21 cellular contexts compared by ENCODE assay signal in the genomic region with DNA sequence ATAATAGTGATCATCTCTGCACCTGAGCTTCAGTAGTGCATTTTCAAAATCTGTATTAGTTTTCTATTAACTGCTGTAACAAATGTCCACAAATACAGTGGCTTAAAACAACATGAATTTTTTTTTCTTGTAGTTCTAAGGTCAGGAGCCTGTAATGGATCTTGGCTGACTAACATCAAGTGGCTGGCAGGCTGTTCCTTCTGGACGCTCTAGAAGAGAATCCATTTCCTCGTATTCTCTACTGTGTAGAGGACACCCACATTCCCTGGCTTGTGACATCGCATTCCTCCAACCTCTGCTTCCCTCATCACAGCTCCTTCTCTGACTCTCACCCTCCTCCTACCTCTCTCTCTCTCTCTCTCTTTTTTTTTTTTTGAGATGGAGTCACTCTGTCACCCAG.
"Had no signal": no experiment of that assay in that cellular context is flagged by ENCODE, and none has a peak within 500 bp of the region (broad histone marks: within the 10 kb centered on the region; RNA-seq: fewer than 3 reads in every experiment).

No MANE protein-coding gene starts in this region.

- ATAC-seq: activated T-cell treated with anti-CD3 and anti-CD28 coated beads, Interleukin-2, amount 50 U/mL, for 4 hours; heart right ventricle; left lung; naive thymus-derived CD8-positive, alpha-beta T cell had no signal

- H3K36me3 ChIP-seq: cardiac muscle cell, heart right ventricle, left lung, neural progenitor cell, spleen, upper lobe of left lung had no signal

- H3K27me3 Mint-ChIP-seq: naive thymus-derived CD8-positive, alpha-beta T cell had no signal

- H3K4me3 Mint-ChIP-seq: activated naive CD4-positive, alpha-beta T cell treated with anti-CD3 and anti-CD28 coated beads for 36 hours; activated naive CD8-positive, alpha-beta T cell treated with anti-CD3 and anti-CD28 coated beads, Interleukin-2, amount 10 ng/mL, durations not matched to agents 7 days and 5 days; activated T-cell treated with anti-CD3 and anti-CD28 coated beads, Interleukin-2, amount 50 U/mL, for 4 hours; mesothelial cell of epicardium; naive thymus-derived CD8-positive, alpha-beta T cell; neural progenitor cell had no signal

- H3K36me3 Mint-ChIP-seq: activated naive CD8-positive, alpha-beta T cell treated with anti-CD3 and anti-CD28 coated beads, Interleukin-2, amount 10 ng/mL, durations not matched to agents 7 days and 5 days; mesothelial cell of epicardium; naive thymus-derived CD8-positive, alpha-beta T cell; neural progenitor cell had no signal

- H3K9me3 Mint-ChIP-seq: activated naive CD4-positive, alpha-beta T cell treated with anti-CD3 and anti-CD28 coated beads for 36 hours; activated naive CD8-positive, alpha-beta T cell treated with anti-CD3 and anti-CD28 coated beads, Interleukin-2, amount 10 ng/mL, durations not matched to agents 7 days and 5 days; activated T-cell treated with anti-CD3 and anti-CD28 coated beads, Interleukin-2, amount 50 U/mL, for 4 hours; mesothelial cell of epicardium; neural progenitor cell had no signal

- H3K4me3 ChIP-seq: cardiac muscle cell, heart right ventricle, left lung, lung, neural progenitor cell, spleen, upper lobe of left lung had no signal

- H3K27ac ChIP-seq: cardiac muscle cell, heart right ventricle, left lung, neural progenitor cell, spleen, upper lobe of left lung had no signal

- DNase-seq: activated CD4-positive, alpha-beta T cell treated with anti-CD3 and anti-CD28 coated beads, Interleukin-2, amount 50 U/mL, for 48 hours; activated CD8-positive, alpha-beta memory T cell treated with anti-CD3 and anti-CD28 coated beads, Interleukin-2, amount 50 U/mL, for 48 hours; activated naive CD4-positive, alpha-beta T cell treated with anti-CD3 and anti-CD28 coated beads for 36 hours; activated naive CD8-positive, alpha-beta T cell treated with anti-CD3 and anti-CD28 coated beads, Interleukin-2, amount 10 ng/mL, durations not matched to agents 7 days and 5 days; activated T-cell treated with anti-CD3 and anti-CD28 coated beads, Interleukin-2, amount 50 U/mL, for 4 hours; amniotic stem cell; effector CD8-positive, alpha-beta T cell; heart right ventricle; kidney; naive thymus-derived CD8-positive, alpha-beta T cell; spleen; stimulated activated CD4-positive, alpha-beta T cell treated with anti-CD3 and anti-CD28 coated beads, Interleukin-4, amount 100 ng/mL, for 1 hour; stimulated activated naive CD4-positive, alpha-beta T cell treated with Interleukin-2 at 50 U/mL for 16 hours; T-helper 1 cell; T-helper 9 cell; upper lobe of left lung had no signal

- H3K27me3 ChIP-seq: cardiac muscle cell, heart right ventricle, left lung, neural progenitor cell, spleen, upper lobe of left lung had no signal

- H3K27ac Mint-ChIP-seq: activated naive CD4-positive, alpha-beta T cell treated with anti-CD3 and anti-CD28 coated beads for 36 hours; activated naive CD8-positive, alpha-beta T cell treated with anti-CD3 and anti-CD28 coated beads, Interleukin-2, amount 10 ng/mL, durations not matched to agents 7 days and 5 days; mesothelial cell of epicardium; naive thymus-derived CD8-positive, alpha-beta T cell; neural progenitor cell had no signal
